In genomic region chr1:26162220-26162703, GRCh38 we compare ENCODE assay signal across 8 cellular contexts. TPM values are rescaled to one million over a fixed set of nuclear protein-coding genes. Genes with fewer than 3 reads are reported as not detected.
DNase-seq lines count a peak whose midpoint lies in the region; ATAC-seq, FAIRE-seq and TF ChIP-seq lines count a peak whose summit lies in the region.

No MANE protein-coding gene starts in this region.

- H3K4me3 ChIP-seq in kidney (ENCODE audit: low read length in 2 of 2) (peak overlapping the region; percentile 44 to 45), thymus (ENCODE audit: low read length) (peak overlapping the region; percentile 50)

- peaks cover 29% of the 10 kb centered on the region for H3K4me1 Mint-ChIP-seq in activated CD4-positive, alpha-beta T cell treated with anti-CD3 and anti-CD28 coated beads, Interleukin-2, amount 10 ng/mL, durations not matched to agents 7 days and 5 days
- peaks cover 10% of the 10 kb centered on the region for H3K4me1 Mint-ChIP-seq in activated naive CD8-positive, alpha-beta T cell treated with anti-CD3 and anti-CD28 coated beads, Interleukin-2, amount 50 U/mL, for 24 hours

- peaks cover 0 to 13% of the 10 kb centered on the region in 2 donors for H3K4me1 ChIP-seq in kidney (ENCODE audit: control insufficient read depth in 1 of 2, insufficient read depth in 1 of 2, low read depth in 1 of 2, low read length in 2 of 2)
- peaks cover 11% of the 10 kb centered on the region for H3K4me1 ChIP-seq in thymus (ENCODE audit: control insufficient read depth, insufficient read depth, low read length)

- H3K9me3 Mint-ChIP-seq in activated CD4-positive, alpha-beta T cell treated with anti-CD3 and anti-CD28 coated beads, Interleukin-2, amount 10 ng/mL, durations not matched to agents 7 days and 5 days = no peaks in the 10 kb centered on the region
- H3K9me3 Mint-ChIP-seq in activated naive CD8-positive, alpha-beta T cell treated with anti-CD3 and anti-CD28 coated beads, Interleukin-2, amount 50 U/mL, for 24 hours = no peaks in the 10 kb centered on the region

- no peak for ATAC-seq in activated naive CD8-positive, alpha-beta T cell treated with anti-CD3 and anti-CD28 coated beads, Interleukin-2, amount 50 U/mL, for 24 hours

- H3K9me3 ChIP-seq in kidney (ENCODE audit: control insufficient read depth in 1 of 2, low read length in 2 of 2) (no peaks in the 10 kb centered on the region), thymus (ENCODE audit: control insufficient read depth) (no peaks in the 10 kb centered on the region)

- H3K4me3 Mint-ChIP-seq in activated CD4-positive, alpha-beta T cell treated with anti-CD3 and anti-CD28 coated beads, Interleukin-2, amount 10 ng/mL, durations not matched to agents 7 days and 5 days = peak overlapping the region; percentile 50
- peak overlapping the region; percentile 49 for H3K4me3 Mint-ChIP-seq in activated naive CD8-positive, alpha-beta T cell treated with anti-CD3 and anti-CD28 coated beads, Interleukin-2, amount 50 U/mL, for 24 hours

- WGBS in thymus = 24% methylated on average over 20 of the region's 20 CpGs

- H3K36me3 Mint-ChIP-seq in activated CD4-positive, alpha-beta T cell treated with anti-CD3 and anti-CD28 coated beads, Interleukin-2, amount 10 ng/mL, durations not matched to agents 7 days and 5 days (ENCODE audit: low read depth) = no peaks in the 10 kb centered on the region
- H3K36me3 Mint-ChIP-seq in activated naive CD8-positive, alpha-beta T cell treated with anti-CD3 and anti-CD28 coated beads, Interleukin-2, amount 50 U/mL, for 24 hours (ENCODE audit: low read depth) = no peaks in the 10 kb centered on the region

- no peak for DNase-seq in activated CD4-positive, alpha-beta T cell treated with anti-CD3 and anti-CD28 coated beads, Interleukin-2, amount 10 ng/mL, durations not matched to agents 7 days and 5 days
- no peak for DNase-seq in activated CD4-positive, alpha-beta T cell treated with anti-CD3 and anti-CD28 coated beads, Interleukin-2, amount 50 U/mL, for 48 hours
- no peak for DNase-seq in activated naive CD8-positive, alpha-beta T cell treated with anti-CD3 and anti-CD28 coated beads, Interleukin-2, amount 50 U/mL, for 24 hours
- DNase-seq in kidney (no peak), NCI-H1417 treated with DMSO at 0.1 percent for 48 hours (lab: John Stamatoyannopoulos, UW) (no peak), DMS79 treated with DMSO at 0.1 percent for 48 hours (lab: John Stamatoyannopoulos, UW) (no peak), NCI-H2171 (lab: John Stamatoyannopoulos, UW) (no peak)

- peaks cover 44% of the 10 kb centered on the region for H3K27me3 Mint-ChIP-seq in activated CD4-positive, alpha-beta T cell treated with anti-CD3 and anti-CD28 coated beads, Interleukin-2, amount 10 ng/mL, durations not matched to agents 7 days and 5 days
- H3K27me3 Mint-ChIP-seq in activated naive CD8-positive, alpha-beta T cell treated with anti-CD3 and anti-CD28 coated beads, Interleukin-2, amount 50 U/mL, for 24 hours = peaks cover 36% of the 10 kb centered on the region

- intact Hi-C loops in kidney (cut with DNase I) = no loop called here

- H3K36me3 ChIP-seq in kidney (ENCODE audit: control insufficient read depth in 1 of 2, insufficient read depth in 2 of 2, low read length in 2 of 2) = no peaks in the 10 kb centered on the region
- H3K36me3 ChIP-seq in thymus (ENCODE audit: control insufficient read depth, insufficient read depth) = no peaks in the 10 kb centered on the region

- POLR2A ChIA-PET in activated CD4-positive, alpha-beta T cell treated with anti-CD3 and anti-CD28 coated beads, Interleukin-2, amount 10 ng/mL, durations not matched to agents 7 days and 5 days (lab: Charles Lee) = no interaction called here

- H3K27ac Mint-ChIP-seq in activated CD4-positive, alpha-beta T cell treated with anti-CD3 and anti-CD28 coated beads, Interleukin-2, amount 10 ng/mL, durations not matched to agents 7 days and 5 days = no peak overlapping the region
- H3K27ac Mint-ChIP-seq in activated naive CD8-positive, alpha-beta T cell treated with anti-CD3 and anti-CD28 coated beads, Interleukin-2, amount 50 U/mL, for 24 hours = no peak overlapping the region

- FAIRE-seq in kidney (lab: Jason Lieb, UNC) = no peak

- peaks cover 27% of the 10 kb centered on the region for H3K27me3 ChIP-seq in thymus (ENCODE audit: control insufficient read depth, insufficient read depth)

- H3K9ac ChIP-seq in kidney (ENCODE audit: low read length in 2 of 2) = no peak overlapping the region

- CTCF ChIA-PET in activated CD4-positive, alpha-beta T cell treated with anti-CD3 and anti-CD28 coated beads, Interleukin-2, amount 10 ng/mL, durations not matched to agents 7 days and 5 days (lab: Charles Lee) = interaction anchor here (0.8 to 1.2 kb wide), 4 partner anchors 8 to 132 kb away, joined by 3 to 5 read pairs (median 3); partner anchors contain the start of gene ZNF593

- H3K27ac ChIP-seq in kidney (ENCODE audit: low read depth in 2 of 2, low read length in 2 of 2) = no peak overlapping the region
- no peak overlapping the region for H3K27ac ChIP-seq in thymus (ENCODE audit: low read depth)

- TF ChIP-seq CTCF in kidney (IDR thresholded peaks at IDR 0.05; ENCODE audit: borderline replicate concordance, extremely low read depth, insufficient read depth) = no peak

RNA-seq across cellular contexts. Expression of gene FAM110D, which starts 3.4 kb away (rescaled TPM):
- not detected for total RNA-seq in activated CD4-positive, alpha-beta T cell treated with anti-CD3 and anti-CD28 coated beads, Interleukin-2, amount 10 ng/mL, durations not matched to agents 7 days and 5 days
- 8.1 TPM for total RNA-seq in kidney
- polyA plus RNA-seq in kidney (ENCODE audit: insufficient read depth, low read depth, low replicate concordance) (4.2 TPM), thymus (2.4 TPM)

RNA-seq across cellular contexts. Expression of gene C1orf232, which starts 6.5 kb away (rescaled TPM):
- not detected for total RNA-seq in activated CD4-positive, alpha-beta T cell treated with anti-CD3 and anti-CD28 coated beads, Interleukin-2, amount 10 ng/mL, durations not matched to agents 7 days and 5 days
- total RNA-seq in kidney = not detected
- polyA plus RNA-seq in kidney (ENCODE audit: insufficient read depth, low read depth, low replicate concordance) (not detected), thymus (not detected)

RNA-seq across cellular contexts. Expression of gene ZNF593, which starts 7.4 kb away (rescaled TPM):
- 10 to 100 TPM; 27.3 to 28.6 TPM for total RNA-seq in activated CD4-positive, alpha-beta T cell treated with anti-CD3 and anti-CD28 coated beads, Interleukin-2, amount 10 ng/mL, durations not matched to agents 7 days and 5 days
- 22.4 TPM for total RNA-seq in kidney
- polyA plus RNA-seq in kidney (ENCODE audit: insufficient read depth, low read depth, low replicate concordance) = 93.2 TPM
- 79.0 TPM for polyA plus RNA-seq in thymus

RNA-seq across cellular contexts. Expression of gene ZNF593OS, which starts 9.4 kb away (rescaled TPM):
- total RNA-seq in activated CD4-positive, alpha-beta T cell treated with anti-CD3 and anti-CD28 coated beads, Interleukin-2, amount 10 ng/mL, durations not matched to agents 7 days and 5 days = not detected
- total RNA-seq in kidney = not detected
- polyA plus RNA-seq in kidney (ENCODE audit: insufficient read depth, low read depth, low replicate concordance) (not detected), thymus (0.87 TPM)

RNA-seq across cellular contexts. Expression of gene CNKSR1, which starts 15.0 kb away (rescaled TPM):
- 1 to 10 TPM; 6.4 to 7.5 TPM for total RNA-seq in activated CD4-positive, alpha-beta T cell treated with anti-CD3 and anti-CD28 coated beads, Interleukin-2, amount 10 ng/mL, durations not matched to agents 7 days and 5 days
- total RNA-seq in kidney = 19.7 TPM
- polyA plus RNA-seq in kidney (ENCODE audit: insufficient read depth, low read depth, low replicate concordance) = 8.8 TPM
- 9.5 TPM for polyA plus RNA-seq in thymus
